Comparison of ENCODE assay signal across 9 cellular contexts in genomic region chr4:107034091-107034698, GRCh38. TPM values are rescaled to one million over a fixed set of nuclear protein-coding genes. Genes with fewer than 3 reads are reported as not detected.
DNase-seq lines count a peak whose midpoint lies in the region; ATAC-seq and TF ChIP-seq lines count a peak whose summit lies in the region.
"Had no signal": no experiment of that assay in that cellular context is flagged by ENCODE, and none has a peak within 500 bp of the region (broad histone marks: within the 10 kb centered on the region; RNA-seq: fewer than 3 reads in every experiment).

No MANE protein-coding gene starts in this region.

- TF ChIP-seq EP300 in stomach (IDR thresholded peaks at IDR 0.05), result no peak

- TF ChIP-seq POLR2A in stomach (IDR thresholded peaks at IDR 0.05), result no peak

- H3K27ac Mint-ChIP-seq in activated naive CD8-positive, alpha-beta T cell treated with anti-CD3 and anti-CD28 coated beads, Interleukin-2, amount 50 U/mL, for 24 hours, result no peak overlapping the region

- no peaks in the 10 kb centered on the region for H3K36me3 ChIP-seq in MG63
- H3K36me3 ChIP-seq in skeletal muscle satellite cell (ENCODE audit: insufficient read depth, low read length), result no peaks in the 10 kb centered on the region
- H3K36me3 ChIP-seq in stomach, result no peaks in the 10 kb centered on the region

- peaks cover 25% of the 10 kb centered on the region for H3K4me1 Mint-ChIP-seq in activated naive CD8-positive, alpha-beta T cell treated with anti-CD3 and anti-CD28 coated beads, Interleukin-2, amount 50 U/mL, for 24 hours

- H3K9me3 Mint-ChIP-seq in activated naive CD8-positive, alpha-beta T cell treated with anti-CD3 and anti-CD28 coated beads, Interleukin-2, amount 50 U/mL, for 24 hours, result no peaks in the 10 kb centered on the region

- no peaks in the 10 kb centered on the region for H3K36me3 Mint-ChIP-seq in activated naive CD8-positive, alpha-beta T cell treated with anti-CD3 and anti-CD28 coated beads, Interleukin-2, amount 50 U/mL, for 24 hours (ENCODE audit: low read depth)

- peak; percentile 24 for ATAC-seq in activated naive CD8-positive, alpha-beta T cell treated with anti-CD3 and anti-CD28 coated beads, Interleukin-2, amount 50 U/mL, for 24 hours
- ATAC-seq in HG03025 (IDR thresholded peaks at IDR 0.05; ENCODE audit: low FRiP score, unreplicated experiment) (no peak), HG03571 (IDR thresholded peaks at IDR 0.05; ENCODE audit: unreplicated experiment) (no peak)
- ATAC-seq: HCT116 had no signal

- peak overlapping the region; percentile 99 for H3K4me2 ChIP-seq in skeletal muscle satellite cell (ENCODE audit: low read length)

- H3K4me3 ChIP-seq in MG63, result peak overlapping the region; percentile 23; the same call in 1 of the 2 replicates
- peak overlapping the region; percentile 62 for H3K4me3 ChIP-seq in iPS-18c (ENCODE audit: insufficient read depth, low read depth, low read length)
- peak overlapping the region; percentile 73 for H3K4me3 ChIP-seq in skeletal muscle satellite cell (ENCODE audit: low read length)
- peak overlapping the region in 2 of 4 donors; percentile 10 to 11 for H3K4me3 ChIP-seq in stomach

- H3K9me3 ChIP-seq in MG63 (no peaks in the 10 kb centered on the region), iPS-18c (ENCODE audit: control insufficient read depth, insufficient read depth, low read length) (no peaks in the 10 kb centered on the region), skeletal muscle satellite cell (replicated peaks; ENCODE audit: low read length) (no peaks in the 10 kb centered on the region), stomach (no peaks in the 10 kb centered on the region)

- H3K27me3 ChIP-seq in MG63 (peaks cover 19% of the 10 kb centered on the region), skeletal muscle satellite cell (ENCODE audit: control insufficient read depth, insufficient read depth, low read length) (peaks cover 5% of the 10 kb centered on the region), stomach (peaks cover 11 to 66% (median 44%) of the 10 kb centered on the region in 3 donors)

- no peak for TF ChIP-seq CTCF in stomach (IDR thresholded peaks at IDR 0.05)

- H3K9ac ChIP-seq in skeletal muscle satellite cell (ENCODE audit: low read depth, low read length), result no peak overlapping the region

- H3K27ac ChIP-seq in stomach, result no peak overlapping the region

- peak overlapping the region; percentile 30 for H3K4me3 Mint-ChIP-seq in activated naive CD8-positive, alpha-beta T cell treated with anti-CD3 and anti-CD28 coated beads, Interleukin-2, amount 50 U/mL, for 24 hours

- peak; percentile 4 for DNase-seq in CD1c-positive myeloid dendritic cell (ENCODE audit: extremely low spot score)
- DNase-seq in MG63, result peak; percentile 40
- no peak for DNase-seq in activated naive CD8-positive, alpha-beta T cell treated with anti-CD3 and anti-CD28 coated beads, Interleukin-2, amount 50 U/mL, for 24 hours
- DNase-seq in stomach, result no peak

- H3K4me1 ChIP-seq in skeletal muscle satellite cell (ENCODE audit: control insufficient read depth, insufficient read depth, low read length) (peaks cover 21% of the 10 kb centered on the region), stomach (peaks cover 21 to 40% (median 32%) of the 10 kb centered on the region in 4 donors)

- peaks cover 57% of the 10 kb centered on the region for H3K27me3 Mint-ChIP-seq in activated naive CD8-positive, alpha-beta T cell treated with anti-CD3 and anti-CD28 coated beads, Interleukin-2, amount 50 U/mL, for 24 hours

- intact Hi-C loops in stomach (cut with DNase I; ENCODE audit: low total_unique reads), result no loop called here

- 3 to 6% (median 5%) methylated on average over 27 to 35 of the region's 35 CpGs for WGBS in stomach, 5 donors

RNA-seq across cellular contexts. Expression of gene DKK2, which starts 1.9 kb away (rescaled TPM):
- total RNA-seq in MG63 (2014; rRNA removed; shearing (Covaris generic); ENCODE audit: low replicate concordance), result not detected in 2 replicates
- 0.22 and 0.51 TPM in 2 replicates for total RNA-seq in skeletal muscle satellite cell (2012; rRNA removed)
- total RNA-seq in stomach, result 1 to 10 TPM in 1 of 5 donors, under 1 TPM in 1, not detected in 3; 0.58 to 2.6 TPM
- under 1 TPM in 1 of 3 donors, not detected in 2; 0.05 TPM for polyA plus RNA-seq in stomach

Comparison
In these comparisons a context has a peak if more than half of its experiments do, and no peak if none do; other contexts are left out.
1. DNase-seq: peak in CD1c-positive myeloid dendritic cell (single experiment) and MG63 (single experiment); none in activated naive CD8-positive, alpha-beta T cell treated with anti-CD3 and anti-CD28 coated beads, Interleukin-2, amount 50 U/mL, for 24 hours (single experiment) and stomach (single experiment).